21 cellular contexts compared by ENCODE assay signal in the genomic region with DNA sequence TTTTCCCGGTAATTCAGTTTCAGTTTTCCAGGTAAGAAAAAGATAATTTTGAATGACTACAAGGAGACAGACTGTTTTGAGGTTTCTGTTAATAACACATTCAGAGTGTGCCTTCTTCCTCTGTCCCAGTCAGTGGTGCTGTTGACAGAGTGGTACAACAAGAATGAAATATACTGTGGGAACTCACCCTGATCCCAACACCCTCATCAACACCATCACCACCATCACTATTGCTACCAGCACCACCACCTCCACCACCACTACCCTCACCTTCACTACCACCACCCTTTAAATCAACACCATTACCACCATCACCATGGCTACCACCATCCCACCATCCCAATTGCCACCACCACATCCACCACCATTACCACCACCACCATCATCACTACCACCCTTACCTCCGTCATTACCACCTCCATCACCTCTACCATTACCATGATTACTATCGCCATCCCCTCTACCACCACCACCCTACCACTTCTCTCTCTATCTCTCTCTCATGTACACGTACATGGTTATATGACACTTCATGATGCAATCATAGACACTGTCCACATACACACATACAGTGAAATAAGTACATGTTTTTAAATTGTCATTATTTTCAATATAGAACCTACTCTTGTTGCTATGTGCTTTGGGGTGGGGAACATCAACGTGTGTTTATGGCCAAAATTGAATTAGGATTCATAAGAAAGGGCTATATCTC.
"Had no signal": no experiment of that assay in that cellular context is flagged by ENCODE, and none has a peak within 500 bp of the region (broad histone marks: within the 10 kb centered on the region; RNA-seq: fewer than 3 reads in every experiment).

No MANE protein-coding gene starts in this region.

- H3K4me3 Mint-ChIP-seq: activated naive CD4-positive, alpha-beta T cell treated with anti-CD3 and anti-CD28 coated beads for 36 hours; activated naive CD8-positive, alpha-beta T cell treated with anti-CD3 and anti-CD28 coated beads, Interleukin-2, amount 10 ng/mL, durations not matched to agents 7 days and 5 days; memory B cell; neural crest cell; type B pancreatic cell had no signal

- H3K9me3 ChIP-seq: colonic mucosa, esophagus squamous epithelium, gastrocnemius medialis, prostate gland, thoracic aorta, vagina had no signal

- H3K27ac Mint-ChIP-seq: activated naive CD4-positive, alpha-beta T cell treated with anti-CD3 and anti-CD28 coated beads for 36 hours; activated naive CD8-positive, alpha-beta T cell treated with anti-CD3 and anti-CD28 coated beads, Interleukin-2, amount 10 ng/mL, durations not matched to agents 7 days and 5 days; memory B cell; type B pancreatic cell had no signal

- ATAC-seq: activated CD4-positive, CD25-positive, alpha-beta regulatory T cell treated with anti-CD3 and anti-CD28 coated beads, Interleukin-2, amount 50 U/mL, for 24 hours; gastrocnemius medialis had no signal

- H3K27me3 Mint-ChIP-seq: activated naive CD8-positive, alpha-beta T cell treated with anti-CD3 and anti-CD28 coated beads, Interleukin-2, amount 10 ng/mL, durations not matched to agents 7 days and 5 days; type B pancreatic cell had no signal

- H3K4me3 ChIP-seq: colonic mucosa, dorsolateral prefrontal cortex, esophagus squamous epithelium, gastrocnemius medialis, prostate gland, thoracic aorta, vagina had no signal

- H3K36me3 Mint-ChIP-seq: memory B cell had no signal

- H3K4me1 ChIP-seq: colonic mucosa, prostate gland, vagina had no signal

- H3K27me3 ChIP-seq: colonic mucosa, esophagus squamous epithelium, gastrocnemius medialis, vagina had no signal

- H3K9me3 Mint-ChIP-seq: activated naive CD4-positive, alpha-beta T cell treated with anti-CD3 and anti-CD28 coated beads for 36 hours; activated naive CD8-positive, alpha-beta T cell treated with anti-CD3 and anti-CD28 coated beads, Interleukin-2, amount 10 ng/mL, durations not matched to agents 7 days and 5 days; memory B cell; type B pancreatic cell had no signal

- H3K36me3 ChIP-seq: colonic mucosa, esophagus squamous epithelium, gastrocnemius medialis, prostate gland, thoracic aorta, vagina had no signal

- H3K27ac ChIP-seq: colonic mucosa, esophagus squamous epithelium, prostate gland, thoracic aorta, vagina, VCaP had no signal

- DNase-seq: activated CD8-positive, alpha-beta memory T cell treated with anti-CD3 and anti-CD28 coated beads for 24 hours; activated effector memory CD4-positive, alpha-beta T cell treated with Interleukin-2 at 50 U/mL for 16 hours; activated naive CD4-positive, alpha-beta T cell treated with anti-CD3 and anti-CD28 coated beads for 36 hours; activated naive CD8-positive, alpha-beta T cell treated with anti-CD3 and anti-CD28 coated beads, Interleukin-2, amount 10 ng/mL, durations not matched to agents 7 days and 5 days; activated T-cell treated with anti-CD3 and anti-CD28 coated beads, Interleukin-2, amount 50 U/mL, for 48 hours; amniotic stem cell; colonic mucosa; dorsolateral prefrontal cortex; esophagus squamous epithelium; gastrocnemius medialis; hippocampal formation; stimulated activated CD4-positive, alpha-beta T cell treated with anti-CD3 and anti-CD28 coated beads, Interleukin-4, amount 100 ng/mL, for 24 hours; stimulated activated naive CD4-positive, alpha-beta T cell treated with Interleukin-2 at 50 U/mL for 16 hours had no signal

- H3K4me1 Mint-ChIP-seq: memory B cell had no signal
